Comparison of ENCODE assay signal across 2 cellular contexts in genomic region chr16:634996-635395, GRCh38.
TF ChIP-seq lines count a peak whose summit lies in the region.

No MANE protein-coding gene starts in this region.

TF ChIP-seq in SK-N-SH, 30 proteins besides CTCF, POLR2A, EP300 and RAD21 (continued from another document):
- TF ChIP-seq TEAD4 (IDR thresholded peaks at IDR 0.05; ENCODE audit: borderline replicate concordance, insufficient read depth): no peak
- TF ChIP-seq FOXJ3 (CRISPR knock-in tag; IDR thresholded peaks at IDR 0.05): no peak
- no peak for TF ChIP-seq TCF12 (IDR thresholded peaks at IDR 0.05)
- TF ChIP-seq GATA2 (CRISPR knock-in tag; IDR thresholded peaks at IDR 0.05): no peak
- no peak for TF ChIP-seq NFIC (IDR thresholded peaks at IDR 0.05; ENCODE audit: borderline replicate concordance)
- no peak for TF ChIP-seq ZBTB33 (IDR thresholded peaks at IDR 0.05; ENCODE audit: borderline replicate concordance, low read depth)
- TF ChIP-seq FOXM1 (IDR thresholded peaks at IDR 0.05; ENCODE audit: low read depth): no peak
- no peak for TF ChIP-seq IRF3 (IDR thresholded peaks at IDR 0.05; ENCODE audit: low read depth, low read length)
- no peak for TF ChIP-seq SMC3 (IDR thresholded peaks at IDR 0.05; ENCODE audit: low read depth, low read length)
- no peak for TF ChIP-seq CHD2 (IDR thresholded peaks at IDR 0.05; ENCODE audit: low read length, partially characterized antibody)

TF ChIP-seq in SK-N-SH treated with all-trans-retinoic acid at 6 μM for 48 hours, 23 proteins besides CTCF, POLR2A, EP300 and RAD21 (continued from another document):
- TF ChIP-seq ZNF565 (CRISPR knock-in tag; conservative IDR thresholded peaks at IDR 0.05; ENCODE audit: low read depth) (no peak), RARB (CRISPR knock-in tag; IDR thresholded peaks at IDR 0.05) (no peak), ZFP30 (CRISPR knock-in tag; IDR thresholded peaks at IDR 0.05) (no peak), ZNF70 (CRISPR knock-in tag; IDR thresholded peaks at IDR 0.05) (no peak), PPARA (CRISPR knock-in tag; IDR thresholded peaks at IDR 0.05; ENCODE audit: borderline replicate concordance) (no peak)
